Comparison of ENCODE assay signal across 13 cellular contexts in the genomic region with DNA sequence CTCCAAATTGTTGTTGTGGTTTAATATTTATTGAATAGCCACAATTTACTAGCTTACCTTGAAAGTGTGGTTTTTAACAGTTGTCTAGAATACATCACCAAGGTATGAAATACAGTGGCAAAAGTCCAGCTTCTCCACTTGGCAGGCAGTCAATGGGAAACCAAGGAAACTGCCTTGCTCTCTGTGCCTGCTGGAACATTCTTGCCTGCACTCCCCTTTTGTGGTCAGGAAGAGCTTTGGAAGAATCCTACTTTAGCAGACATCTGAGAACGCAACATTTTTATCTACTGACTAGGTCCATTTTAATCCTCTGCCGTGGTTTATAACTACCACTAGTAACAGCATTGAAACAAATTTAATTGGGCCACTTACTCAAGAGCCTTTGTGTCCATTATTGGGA.
A peak's percentile ranks its signal among the peaks of the same experiment; 100 is the strongest.
DNase-seq lines count a peak whose midpoint lies in the region; ATAC-seq and TF ChIP-seq lines count a peak whose summit lies in the region.
"Had no signal": no experiment of that assay in that cellular context is flagged by ENCODE, and none has a peak within 500 bp of the region (broad histone marks: within the 10 kb centered on the region; RNA-seq: fewer than 3 reads in every experiment).

No MANE protein-coding gene starts in this region.

- DNase-seq in AG20443 (ENCODE audit: low spot score), result peak; percentile 66
- DNase-seq in LoVo (ENCODE audit: low spot score), result peak; percentile 56
- DNase-seq in brain microvascular endothelial cell, result peak; percentile 87
- peak; percentile 30 for DNase-seq in midbrain (lab: John Stamatoyannopoulos, UW)
- no peak for DNase-seq in COLO829 (ENCODE audit: low spot score)
- DNase-seq in hippocampal formation (lab: John Stamatoyannopoulos, UW), result no peak
- DNase-seq in putamen (ENCODE audit: low spot score), result no peak
- DNase-seq: activated CD4-positive, alpha-beta T cell treated with anti-CD3 and anti-CD28 coated beads for 4 hours; CD4-positive, CD25-positive, alpha-beta regulatory T cell; NCI-H1436; stimulated activated naive CD8-positive, alpha-beta T cell treated with anti-CD3 and anti-CD28 coated beads, Interleukin-15, amount 100 ng/mL, for 72 hours had no signal

- no peaks in the 10 kb centered on the region for H3K27me3 ChIP-seq in brain microvascular endothelial cell (replicated peaks)

- ATAC-seq in GM21529 (IDR thresholded peaks at IDR 0.05; ENCODE audit: unreplicated experiment), result no peak
- ATAC-seq: Panc1; stimulated activated naive CD8-positive, alpha-beta T cell treated with anti-CD3 and anti-CD28 coated beads, Interleukin-15, amount 100 ng/mL, for 72 hours had no signal

- in situ Hi-C loops in brain microvascular endothelial cell (cut with HindIII; ENCODE audit: low pct_ligation_motif_present, low sequenced_read_pairs), result no loop called here

- TF ChIP-seq CTCF in brain microvascular endothelial cell (IDR thresholded peaks at IDR 0.05; ENCODE audit: low read depth, low read length, missing control alignments), result no peak

- peak overlapping the region; percentile 43 for H3K27ac ChIP-seq in brain microvascular endothelial cell

- no peak overlapping the region for H3K4me3 ChIP-seq in brain microvascular endothelial cell (ENCODE audit: low read depth, low read length)

- H3K36me3 ChIP-seq in brain microvascular endothelial cell (replicated peaks), result no peaks in the 10 kb centered on the region

Comparison
In these comparisons a context has a peak if more than half of its experiments do, and no peak if none do; other contexts are left out.
1. DNase-seq: peak in AG20443 (single experiment), LoVo (single experiment), brain microvascular endothelial cell (single experiment) and midbrain (single experiment); none in COLO829 (single experiment), hippocampal formation (0 of 2) and putamen (single experiment).